ENCODE assay signal across 8 cellular contexts in the genomic region with DNA sequence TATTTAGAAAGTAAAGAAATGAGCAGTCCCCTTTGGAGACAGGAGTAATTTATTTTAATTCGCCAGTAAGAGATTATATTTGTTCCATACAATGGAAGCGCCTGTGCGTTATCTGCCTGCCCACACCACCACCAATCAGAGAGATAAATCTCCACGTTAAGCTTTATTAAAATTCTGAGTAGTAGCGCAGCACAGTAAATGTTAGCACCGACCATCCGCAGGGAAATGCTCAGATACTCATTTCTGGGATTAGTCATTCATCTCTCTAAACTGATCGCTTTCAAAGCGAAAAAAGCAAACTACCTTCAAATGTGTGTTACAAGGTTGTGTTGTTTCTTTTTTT. TPM values are rescaled to one million over a fixed set of nuclear protein-coding genes. Genes with fewer than 3 reads are reported as not detected.
DNase-seq lines count a peak whose midpoint lies in the region; ATAC-seq and TF ChIP-seq lines count a peak whose summit lies in the region.

No MANE protein-coding gene starts in this region.

- H3K27ac Mint-ChIP-seq in dendritic cell treated with granulocyte-macrophage colony-stimulating factor and Interleukin-4, amounts not matched to agents 40 ng/mL and 50 ng/mL, for 4 days = peak overlapping the region; percentile 97
- H3K27ac Mint-ChIP-seq in naive thymus-derived CD8-positive, alpha-beta T cell = peak overlapping the region; percentile 62 to 91 (median 80)

- peak overlapping the region; percentile 95 for H3K27ac ChIP-seq in PC-9

- no peak for ATAC-seq in naive thymus-derived CD8-positive, alpha-beta T cell
- ATAC-seq in GM18517 (IDR thresholded peaks at IDR 0.05; ENCODE audit: unreplicated experiment) (no peak), GM21529 (IDR thresholded peaks at IDR 0.05; ENCODE audit: unreplicated experiment) (no peak)

- no peak overlapping the region for H2AFZ ChIP-seq in PC-9

- no peaks in the 10 kb centered on the region for H3K9me2 ChIP-seq in PC-9 (ENCODE audit: insufficient read depth)

- POLR2A ChIA-PET in PC-9 (lab: Charles Lee; ENCODE audit: unreplicated experiment) = interaction anchor here (0.6 to 1.9 kb wide), 3 partner anchors 13 to 208 kb away, joined by 5 to 48 read pairs (median 8); no protein-coding TSS in a partner anchor
- POLR2A ChIA-PET in naive thymus-derived CD8-positive, alpha-beta T cell (lab: Charles Lee) = interaction anchor here (0.6 kb wide), 1 partner anchor 45 kb away, joined by 3 read pairs; no protein-coding TSS in a partner anchor

- H3K4me3 ChIP-seq in PC-9 = peak overlapping the region; percentile 79

- TF ChIP-seq CTCF in PC-9 (conservative IDR thresholded peaks at IDR 0.05) = no peak

- H3K4me2 ChIP-seq in PC-9 = peak overlapping the region; percentile 95

- no peaks in the 10 kb centered on the region for H3K9me3 ChIP-seq in PC-9 (ENCODE audit: insufficient read depth, low read depth)

- BruUV-seq in PC-9 (replicated peaks; lab: Mats Ljungman, UMichigan) = no TSS peak

- no peaks in the 10 kb centered on the region for H4K20me1 ChIP-seq in PC-9 (ENCODE audit: insufficient read depth)

- CTCF ChIA-PET in PC-9 (lab: Charles Lee) = interaction anchor here (0.7 kb wide), 1 partner anchor 148 kb away, joined by 3 read pairs; no protein-coding TSS in a partner anchor

- H3K27me3 Mint-ChIP-seq in dendritic cell treated with granulocyte-macrophage colony-stimulating factor and Interleukin-4, amounts not matched to agents 40 ng/mL and 50 ng/mL, for 4 days = peaks cover 22% of the 10 kb centered on the region
- H3K27me3 Mint-ChIP-seq in naive thymus-derived CD8-positive, alpha-beta T cell = no peaks in the 10 kb centered on the region

- intact Hi-C loops in PC-9 (cut with micrococcal nuclease; ENCODE audit: unreplicated experiment) = loop anchor here (5.0 kb wide), 1 partner anchor 45 kb away; no protein-coding TSS in a partner anchor
- intact Hi-C loops in dendritic cell treated with granulocyte-macrophage colony-stimulating factor and Interleukin-4, amounts not matched to agents 40 ng/mL and 50 ng/mL, for 4 days (cut with micrococcal nuclease) = loop anchor here (5.0 to 10.0 kb wide), 5 partner anchors 200 to 375 kb away; partner anchors contain the start of gene PSMG1

- H3K9me3 Mint-ChIP-seq in dendritic cell treated with granulocyte-macrophage colony-stimulating factor and Interleukin-4, amounts not matched to agents 40 ng/mL and 50 ng/mL, for 4 days = no peaks in the 10 kb centered on the region
- no peaks in the 10 kb centered on the region for H3K9me3 Mint-ChIP-seq in naive thymus-derived CD8-positive, alpha-beta T cell

- H3K79me2 ChIP-seq in PC-9 (ENCODE audit: low read depth) = peaks cover 50% of the 10 kb centered on the region

- H3K4me3 Mint-ChIP-seq in dendritic cell treated with granulocyte-macrophage colony-stimulating factor and Interleukin-4, amounts not matched to agents 40 ng/mL and 50 ng/mL, for 4 days = peak overlapping the region; percentile 90
- peak overlapping the region; percentile 78 to 92 (median 88) for H3K4me3 Mint-ChIP-seq in naive thymus-derived CD8-positive, alpha-beta T cell

- H3K4me1 ChIP-seq in PC-9 (replicated peaks; ENCODE audit: insufficient read depth) = peaks cover 33% of the 10 kb centered on the region

- DNase-seq in DMS153 treated with DMSO at 0.1 percent for 48 hours (lab: John Stamatoyannopoulos, UW; ENCODE audit: unreplicated experiment) (peak; percentile 28), DMS153 (lab: John Stamatoyannopoulos, UW) (no peak), PC-9 (no peak), islet precursor cell (no peak)
- DNase-seq in naive thymus-derived CD8-positive, alpha-beta T cell = peak in 1 of 10 donors; percentile 5

- H3K27me3 ChIP-seq in PC-9 (ENCODE audit: insufficient read depth, low read depth) = no peaks in the 10 kb centered on the region

- H3K36me3 ChIP-seq in PC-9 (ENCODE audit: low read depth) = peaks cover 16% of the 10 kb centered on the region

- peaks cover 52% of the 10 kb centered on the region for H3K36me3 Mint-ChIP-seq in dendritic cell treated with granulocyte-macrophage colony-stimulating factor and Interleukin-4, amounts not matched to agents 40 ng/mL and 50 ng/mL, for 4 days (ENCODE audit: low read depth)
- peaks cover 0 to 22% (median 6%) of the 10 kb centered on the region in 3 donors for H3K36me3 Mint-ChIP-seq in naive thymus-derived CD8-positive, alpha-beta T cell

- peaks cover 47% of the 10 kb centered on the region for H3K4me1 Mint-ChIP-seq in dendritic cell treated with granulocyte-macrophage colony-stimulating factor and Interleukin-4, amounts not matched to agents 40 ng/mL and 50 ng/mL, for 4 days (ENCODE audit: low read depth)
- H3K4me1 Mint-ChIP-seq in naive thymus-derived CD8-positive, alpha-beta T cell = peaks cover 13 to 41% (median 36%) of the 10 kb centered on the region in 4 donors

- H3F3A ChIP-seq in PC-9 (ENCODE audit: insufficient read depth, low read depth) = peaks cover 20% of the 10 kb centered on the region

RNA-seq across cellular contexts. Expression of gene ETS2, which starts 1.2 kb away (rescaled TPM):
- 20.4 and 25.2 TPM in 2 replicates for total RNA-seq in PC-9 (2021)
- 10 to 100 TPM; 11.5 to 14.8 TPM for total RNA-seq in naive thymus-derived CD8-positive, alpha-beta T cell
- polyA plus RNA-seq in naive thymus-derived CD8-positive, alpha-beta T cell = 1 to 10 TPM; 4.7 to 6.6 (median 5.8) TPM
